ENCODE assay signal across 11 cellular contexts in the genomic region with DNA sequence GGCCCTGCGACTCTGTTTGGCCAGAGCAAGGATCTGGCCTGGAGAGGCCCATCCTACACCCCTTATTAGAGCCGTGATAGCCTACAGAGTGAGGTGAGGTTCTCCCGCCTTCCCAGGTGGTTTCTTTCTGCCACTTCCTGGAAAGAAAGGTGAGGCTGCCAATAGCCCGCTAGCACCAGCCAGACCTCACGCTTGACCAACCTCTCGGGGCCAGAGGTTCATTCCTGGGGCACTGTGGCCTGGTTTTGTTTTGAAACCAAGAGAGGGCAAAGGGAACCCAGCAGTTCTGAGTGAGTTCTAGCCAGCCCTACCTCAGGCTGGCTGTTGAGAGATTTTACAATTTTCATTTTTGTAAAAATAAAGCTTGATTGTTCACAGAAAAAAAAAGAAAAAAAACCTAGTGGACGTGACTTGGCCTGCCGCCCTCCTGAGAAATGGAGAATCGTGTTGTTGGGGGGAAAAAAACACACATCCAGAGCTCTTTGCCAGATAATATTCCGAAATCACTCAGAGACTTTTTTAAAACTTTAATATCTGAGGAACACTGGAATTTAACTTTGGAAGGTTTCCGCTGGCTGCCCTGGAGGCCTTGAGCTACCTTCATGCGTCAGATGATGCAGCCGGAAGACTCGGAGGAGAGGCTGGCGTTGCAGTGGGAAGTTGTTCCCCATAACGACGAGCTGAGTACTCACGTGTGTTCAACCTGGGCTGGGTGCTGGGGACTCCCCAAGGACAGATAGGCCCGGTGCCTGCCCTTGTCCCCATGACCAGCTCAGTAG.
DNase-seq lines count a peak whose midpoint lies in the region; ATAC-seq, FAIRE-seq and TF ChIP-seq lines count a peak whose summit lies in the region.
"Had no signal": no experiment of that assay in that cellular context is flagged by ENCODE, and none has a peak within 500 bp of the region (broad histone marks: within the 10 kb centered on the region; RNA-seq: fewer than 3 reads in every experiment).

No MANE protein-coding gene starts in this region.

- BruUV-seq in K562 (replicated peaks; lab: Mats Ljungman, UMichigan), result TSS peak; percentile 12

- peak overlapping the region; percentile 8 for H3K27ac Mint-ChIP-seq in activated naive CD8-positive, alpha-beta T cell treated with anti-CD3 and anti-CD28 coated beads, Interleukin-2, amount 50 U/mL, for 24 hours
- no peak overlapping the region for H3K27ac Mint-ChIP-seq in activated naive CD8-positive, alpha-beta T cell treated with anti-CD3 and anti-CD28 coated beads for 36 hours

- no peaks in the 10 kb centered on the region for H3K79me2 ChIP-seq in K562 (ENCODE audit: control insufficient read depth, insufficient read depth, low read length)

- intact Hi-C loops in K562 (cut with micrococcal nuclease), result no loop called here
- intact Hi-C loops in lower lobe of right lung (cut with DNase I), result no loop called here

- H3K9me3 Mint-ChIP-seq in activated naive CD8-positive, alpha-beta T cell treated with anti-CD3 and anti-CD28 coated beads, Interleukin-2, amount 50 U/mL, for 24 hours, result no peaks in the 10 kb centered on the region
- H3K9me3 Mint-ChIP-seq in activated naive CD8-positive, alpha-beta T cell treated with anti-CD3 and anti-CD28 coated beads for 36 hours, result no peaks in the 10 kb centered on the region

- H3K4me3 ChIP-seq in K562, result no peak overlapping the region
- H3K4me3 ChIP-seq in lower lobe of right lung, result no peak overlapping the region
- no peak overlapping the region for H3K4me3 ChIP-seq in thymus (ENCODE audit: low read length)
- H3K4me3 ChIP-seq: lung had no signal

- peak in 1 of 3 experiments; percentile 2; a peak in 1 of 6 replicates for TF ChIP-seq CTCF in K562 (IDR thresholded peaks at IDR 0.05 in 2 of 3, conservative IDR thresholded peaks at IDR 0.05 in 1 of 3; ENCODE audit: insufficient read depth in 2 of 3, low read depth in 1 of 3, low read length in 3 of 3)
- no peak for TF ChIP-seq CTCF in lower lobe of right lung (IDR thresholded peaks at IDR 0.05)

- no peak overlapping the region for H2AFZ ChIP-seq in K562 (ENCODE audit: low read depth, low read length)

- ATAC-seq in activated naive CD8-positive, alpha-beta T cell treated with anti-CD3 and anti-CD28 coated beads, Interleukin-2, amount 50 U/mL, for 24 hours, result no peak
- ATAC-seq in K562, result no peak
- ATAC-seq in lower lobe of right lung, result peak in 1 of 2 donors; percentile 7
- ATAC-seq in GM21526 (IDR thresholded peaks at IDR 0.05; ENCODE audit: low FRiP score, unreplicated experiment), result no peak
- no peak for ATAC-seq in HG02970 (IDR thresholded peaks at IDR 0.05; ENCODE audit: low FRiP score, unreplicated experiment)

- no peaks in the 10 kb centered on the region for H3K27me3 ChIP-seq in K562 (ENCODE audit: control insufficient read depth in 2 of 2, insufficient read depth in 2 of 2, low read length in 2 of 2)
- no peaks in the 10 kb centered on the region for H3K27me3 ChIP-seq in lower lobe of right lung (ENCODE audit: low read depth)
- H3K27me3 ChIP-seq in thymus (ENCODE audit: control insufficient read depth, insufficient read depth), result no peaks in the 10 kb centered on the region

- H3K9me1 ChIP-seq in K562 (ENCODE audit: control insufficient read depth, insufficient read depth, low read length), result peaks cover 17% of the 10 kb centered on the region

- H3K36me3 ChIP-seq in K562 (ENCODE audit: control insufficient read depth, insufficient read depth, low read length) (peaks cover 94% of the 10 kb centered on the region), lower lobe of right lung (peaks cover 75% of the 10 kb centered on the region), thymus (ENCODE audit: control insufficient read depth, insufficient read depth) (peaks cover 70% of the 10 kb centered on the region)

- no peak for DNase-seq in activated naive CD8-positive, alpha-beta T cell treated with anti-CD3 and anti-CD28 coated beads, Interleukin-2, amount 50 U/mL, for 24 hours
- DNase-seq in activated naive CD8-positive, alpha-beta T cell treated with anti-CD3 and anti-CD28 coated beads for 36 hours, result no peak
- DNase-seq in K562 (ENCODE audit: extremely low read depth in 1 of 4, low spot score in 3 of 4) (peak in 3 of 4 experiments; percentile 66 to 68 (median 67)), lower lobe of right lung (no peak), ACHN (no peak)
- DNase-seq: NCI-H526; stimulated activated CD4-positive, alpha-beta T cell treated with anti-CD3 and anti-CD28 coated beads, Interleukin-12 subunit alpha, Interleukin-12 subunit beta, amount 100 ng/mL, for 4 hours had no signal

- TF ChIP-seq EP300 in K562 (IDR thresholded peaks at IDR 0.05; ENCODE audit: low read length), result no peak

- 91% methylated on average over 19 of the region's 19 CpGs for WGBS in K562 (ENCODE audit: insufficient coverage, low coverage, missing lambda C conversion rate)
- 92% methylated on average over 19 of the region's 19 CpGs for WGBS in thymus

- CTCF ChIA-PET in K562 (lab: Yijun Ruan, JAX; ENCODE audit: low intra/inter-chr PET ratio), result interaction anchor here (0.6 kb wide), 1 partner anchor 67 kb away, joined by 4 read pairs; no protein-coding TSS in a partner anchor

- in situ Hi-C loops in K562 (cut with MboI), result no loop called here
- in situ Hi-C loops in ACHN (cut with HindIII; ENCODE audit: low pct_ligation_motif_present, low pct_unique_long_range_greater_than_20kb, low sequenced_read_pairs), result no loop called here

- no peak overlapping the region for H3K27ac ChIP-seq in K562 (ENCODE audit: extremely low read depth, low read depth, low read length)
- peak overlapping the region; percentile 28 for H3K27ac ChIP-seq in lower lobe of right lung
- peak overlapping the region; percentile 21 for H3K27ac ChIP-seq in thymus (ENCODE audit: low read depth)

- H3K36me3 Mint-ChIP-seq in activated naive CD8-positive, alpha-beta T cell treated with anti-CD3 and anti-CD28 coated beads, Interleukin-2, amount 50 U/mL, for 24 hours (ENCODE audit: low read depth), result peaks cover 7% of the 10 kb centered on the region
- peaks cover 1% of the 10 kb centered on the region for H3K36me3 Mint-ChIP-seq in activated naive CD8-positive, alpha-beta T cell treated with anti-CD3 and anti-CD28 coated beads for 36 hours

- no peak for TF ChIP-seq RAD21 in K562 (CRISPR knock-in tag; conservative IDR thresholded peaks at IDR 0.05 in 1 of 2, IDR thresholded peaks at IDR 0.05 in 1 of 2)

- H3K9ac ChIP-seq in K562 (ENCODE audit: insufficient read depth in 1 of 2, low read depth in 2 of 2, low read length in 2 of 2), result peak overlapping the region in 1 of 2 experiments; percentile 27; a peak in 2 of 4 replicates

- H3K9me3 ChIP-seq in K562 (replicated peaks; ENCODE audit: control insufficient read depth, insufficient read depth, low read depth, low read length), result no peaks in the 10 kb centered on the region
- no peaks in the 10 kb centered on the region for H3K9me3 ChIP-seq in lower lobe of right lung
- H3K9me3 ChIP-seq in thymus (ENCODE audit: control insufficient read depth), result no peaks in the 10 kb centered on the region

- no peak overlapping the region for H3K4me3 Mint-ChIP-seq in activated naive CD8-positive, alpha-beta T cell treated with anti-CD3 and anti-CD28 coated beads, Interleukin-2, amount 50 U/mL, for 24 hours
- no peak overlapping the region for H3K4me3 Mint-ChIP-seq in activated naive CD8-positive, alpha-beta T cell treated with anti-CD3 and anti-CD28 coated beads for 36 hours

- no peak overlapping the region for H3K4me2 ChIP-seq in K562 (ENCODE audit: insufficient read depth, low read length)

- peaks cover 7% of the 10 kb centered on the region for H3K4me1 Mint-ChIP-seq in activated naive CD8-positive, alpha-beta T cell treated with anti-CD3 and anti-CD28 coated beads, Interleukin-2, amount 50 U/mL, for 24 hours
- no peaks in the 10 kb centered on the region for H3K4me1 Mint-ChIP-seq in activated naive CD8-positive, alpha-beta T cell treated with anti-CD3 and anti-CD28 coated beads for 36 hours

- POLR2A ChIA-PET in K562 (lab: Yijun Ruan, JAX), result interaction anchor here (0.5 to 11.2 kb wide), 25 partner anchors 11 to 553 kb away, joined by 3 to 193 read pairs (median 4); a partner anchor contains a TSS

- no peak for FAIRE-seq in K562 (lab: Jason Lieb, UNC)

- no peak for TF ChIP-seq POLR2A in K562 (conservative IDR thresholded peaks at IDR 0.05)

- no peaks in the 10 kb centered on the region for H3K27me3 Mint-ChIP-seq in activated naive CD8-positive, alpha-beta T cell treated with anti-CD3 and anti-CD28 coated beads, Interleukin-2, amount 50 U/mL, for 24 hours
- no peaks in the 10 kb centered on the region for H3K27me3 Mint-ChIP-seq in activated naive CD8-positive, alpha-beta T cell treated with anti-CD3 and anti-CD28 coated beads for 36 hours

- H4K20me1 ChIP-seq in K562 (replicated peaks; ENCODE audit: control insufficient read depth, insufficient read depth, low read length), result peaks cover 47% of the 10 kb centered on the region

- H3K4me1 ChIP-seq in K562 (replicated peaks in 1 of 2; ENCODE audit: control insufficient read depth in 2 of 2, insufficient read depth in 2 of 2, low read length in 2 of 2), result peaks cover 0 to 41% of the 10 kb centered on the region in 2 experiments; a peak in 4 of 5 replicates
- no peaks in the 10 kb centered on the region for H3K4me1 ChIP-seq in lower lobe of right lung
- no peaks in the 10 kb centered on the region for H3K4me1 ChIP-seq in thymus (ENCODE audit: control insufficient read depth, insufficient read depth, low read length)

TF ChIP-seq in K562, 482 proteins besides CTCF, POLR2A, EP300 and RAD21 (continues in another document):
- TF ChIP-seq, protein P1, sequence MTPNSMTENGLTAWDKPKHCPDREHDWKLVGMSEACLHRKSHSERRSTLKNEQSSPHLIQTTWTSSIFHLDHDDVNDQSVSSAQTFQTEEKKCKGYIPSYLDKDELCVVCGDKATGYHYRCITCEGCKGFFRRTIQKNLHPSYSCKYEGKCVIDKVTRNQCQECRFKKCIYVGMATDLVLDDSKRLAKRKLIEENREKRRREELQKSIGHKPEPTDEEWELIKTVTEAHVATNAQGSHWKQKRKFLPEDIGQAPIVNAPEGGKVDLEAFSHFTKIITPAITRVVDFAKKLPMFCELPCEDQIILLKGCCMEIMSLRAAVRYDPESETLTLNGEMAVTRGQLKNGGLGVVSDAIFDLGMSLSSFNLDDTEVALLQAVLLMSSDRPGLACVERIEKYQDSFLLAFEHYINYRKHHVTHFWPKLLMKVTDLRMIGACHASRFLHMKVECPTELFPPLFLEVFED (CRISPR knock-in tag; conservative IDR thresholded peaks at IDR 0.05), result no peak
- TF ChIP-seq LARP7 (IDR thresholded peaks at IDR 0.05), result no peak
- no peak for TF ChIP-seq PHB2 (IDR thresholded peaks at IDR 0.05; ENCODE audit: low read depth)
- peak; percentile 1; the same call in 1 of the 2 replicates for TF ChIP-seq BHLHE40 (IDR thresholded peaks at IDR 0.05; ENCODE audit: low read length)
- TF ChIP-seq KHSRP (IDR thresholded peaks at IDR 0.05), result no peak

Comparison
In these comparisons a context has a peak if more than half of its experiments do, and no peak if none do; other contexts are left out.
1. DNase-seq: peak in K562 (3 of 4); none in activated naive CD8-positive, alpha-beta T cell treated with anti-CD3 and anti-CD28 coated beads, Interleukin-2, amount 50 U/mL, for 24 hours (single experiment), activated naive CD8-positive, alpha-beta T cell treated with anti-CD3 and anti-CD28 coated beads for 36 hours (single experiment), lower lobe of right lung (single experiment) and ACHN (single experiment).